19 cellular contexts compared by ENCODE assay signal in the genomic region with DNA sequence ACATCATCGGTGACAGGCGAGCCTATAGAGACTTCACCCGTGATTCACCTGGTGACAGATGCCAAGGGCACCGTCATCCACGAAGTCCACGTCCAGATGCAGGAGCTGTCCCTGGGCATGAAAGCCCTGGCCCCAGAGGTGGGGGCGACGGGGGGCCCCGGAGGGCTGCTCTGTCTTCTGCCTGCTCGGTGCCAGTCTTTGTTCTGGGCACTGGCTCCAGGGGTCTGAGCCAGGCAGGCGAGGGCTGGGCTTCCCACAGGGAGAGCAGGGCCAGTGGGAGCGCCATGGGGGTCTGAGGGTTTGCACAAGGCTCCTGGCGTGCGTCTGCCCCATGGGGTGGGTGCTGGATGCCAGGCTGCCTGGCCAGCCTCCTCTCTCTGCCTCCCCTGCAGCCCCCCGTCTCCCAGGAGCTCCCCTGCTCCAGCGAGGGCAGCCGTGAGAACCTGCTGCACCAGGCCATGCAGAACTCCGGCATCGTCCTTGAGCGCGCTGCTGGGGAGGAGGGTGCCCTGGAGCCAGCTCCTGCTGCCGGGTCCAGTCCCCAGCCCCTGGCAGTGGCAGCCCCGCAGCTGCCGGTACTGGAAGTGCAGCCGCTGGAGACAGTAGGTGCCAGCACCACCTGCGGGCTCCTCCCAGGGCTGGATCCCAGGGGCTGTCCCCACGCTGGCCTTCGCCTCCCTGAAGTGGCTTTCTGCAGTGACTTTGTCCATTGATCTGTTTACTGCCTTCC. TPM values are rescaled to one million over a fixed set of nuclear protein-coding genes. Genes with fewer than 3 reads are reported as not detected.
DNase-seq lines count a peak whose midpoint lies in the region; FAIRE-seq and TF ChIP-seq lines count a peak whose summit lies in the region.
"Had no signal": no experiment of that assay in that cellular context is flagged by ENCODE, and none has a peak within 500 bp of the region (broad histone marks: within the 10 kb centered on the region; RNA-seq: fewer than 3 reads in every experiment).

No MANE protein-coding gene starts in this region.

- TF ChIP-seq CTCF in 22Rv1 (IDR thresholded peaks at IDR 0.05) (no peak), HEK293 (tag by site-specific recombination; IDR thresholded peaks at IDR 0.05) (no peak), kidney (IDR thresholded peaks at IDR 0.05; ENCODE audit: borderline replicate concordance, extremely low read depth, insufficient read depth) (no peak), endothelial cell (IDR thresholded peaks at IDR 0.05; ENCODE audit: unreplicated experiment) (no peak)

- POLR2A ChIA-PET in HEK293 (lab: Yijun Ruan, JAX): interaction anchor here (0.9 to 2.0 kb wide), 4 partner anchors 10 to 78 kb away, joined by 3 to 6 read pairs (median 4); partner anchors contain the start of genes E4F1, ECI1 and TRAF7

- peaks cover 4% of the 10 kb centered on the region; the same call in 1 of the 2 replicates for H3K4me1 ChIP-seq in HEK293 (ENCODE audit: control insufficient read depth, insufficient read depth, low read length)
- peaks cover 0 to 7% of the 10 kb centered on the region in 2 donors for H3K4me1 ChIP-seq in kidney (ENCODE audit: control insufficient read depth in 1 of 2, insufficient read depth in 1 of 2, low read depth in 1 of 2, low read length in 2 of 2)
- H3K4me1 ChIP-seq: A549, BE2C, HAP-1 had no signal

- peaks cover 0 to 76% of the 10 kb centered on the region in 2 experiments; a peak in 1 of 3 replicates for H3K36me3 ChIP-seq in HEK293 (ENCODE audit: control insufficient read depth in 2 of 2, insufficient read depth in 1 of 2, low read length in 2 of 2)
- H3K36me3 ChIP-seq in kidney (ENCODE audit: control insufficient read depth in 1 of 2, insufficient read depth in 2 of 2, low read length in 2 of 2): peaks cover 14 to 32% of the 10 kb centered on the region in 2 donors

- no peaks in the 10 kb centered on the region for H3K9me3 Mint-ChIP-seq in endothelial cell (ENCODE audit: unreplicated experiment)
- H3K9me3 Mint-ChIP-seq: CD8-positive, alpha-beta T cell; HFFc6 had no signal

- no peaks in the 10 kb centered on the region for H3K36me3 Mint-ChIP-seq in endothelial cell (ENCODE audit: low read depth, unreplicated experiment)

- H3K9me3 ChIP-seq in HEK293 (ENCODE audit: control insufficient read depth, insufficient read depth, low read depth, low read length) (no peaks in the 10 kb centered on the region), kidney (ENCODE audit: control insufficient read depth in 1 of 2, low read length in 2 of 2) (no peaks in the 10 kb centered on the region)
- H3K9me3 ChIP-seq: A549, BE2C, Caco-2, HAP-1 had no signal

- no peak overlapping the region for H3K4me3 Mint-ChIP-seq in endothelial cell (ENCODE audit: unreplicated experiment)
- H3K4me3 Mint-ChIP-seq: CD14-positive monocyte; CD8-positive, alpha-beta T cell; HFFc6 had no signal

- H3K9ac ChIP-seq in kidney (ENCODE audit: low read length in 2 of 2): no peak overlapping the region

- no peak overlapping the region for H3K27ac Mint-ChIP-seq in endothelial cell (ENCODE audit: unreplicated experiment)
- H3K27ac Mint-ChIP-seq: CD14-positive monocyte; CD8-positive, alpha-beta T cell; HFFc6 had no signal

- no peaks in the 10 kb centered on the region for H3K4me1 Mint-ChIP-seq in endothelial cell (ENCODE audit: unreplicated experiment)

- H3K27me3 Mint-ChIP-seq in endothelial cell (ENCODE audit: unreplicated experiment): peaks cover 8% of the 10 kb centered on the region

- H3K4me3 ChIP-seq in HEK293 (ENCODE audit: low read depth, low read length): no peak overlapping the region
- H3K4me3 ChIP-seq in kidney (ENCODE audit: low read length in 2 of 2): no peak overlapping the region
- H3K4me3 ChIP-seq: A549, HAP-1 had no signal

- CTCF ChIA-PET in HEK293 (lab: Yijun Ruan, JAX): no interaction called here

- intact Hi-C loops in kidney (cut with DNase I): no loop called here

- 0 out of 2 replicates have a peak overlapping the region, but pooled peaks have one; percentile 5 for H3K27ac ChIP-seq in 22Rv1
- H3K27ac ChIP-seq in HEK293 (ENCODE audit: extremely low read depth, low read depth, low read length): no peak overlapping the region
- no peak overlapping the region for H3K27ac ChIP-seq in kidney (ENCODE audit: low read depth in 2 of 2, low read length in 2 of 2)
- H3K27ac ChIP-seq: A549 had no signal

- DNase-seq in COLO668 (lab: John Stamatoyannopoulos, UW; ENCODE audit: unreplicated experiment): peak; percentile 84
- peak; percentile 73 for DNase-seq in kidney
- DNase-seq in OCI-M1 (lab: John Stamatoyannopoulos, UW): no peak
- no peak for DNase-seq in GDM1 (lab: John Stamatoyannopoulos, UW)
- DNase-seq in endothelial cell (ENCODE audit: low spot score): no peak
- no peak for DNase-seq in DMS 273 treated with DMSO at 0.1 percent for 48 hours (lab: John Stamatoyannopoulos, UW)
- DNase-seq: BE2C; Caco-2; CD8-positive, alpha-beta T cell; GOT3; HFFc6 had no signal

- no peak for FAIRE-seq in kidney (lab: Jason Lieb, UNC)
- FAIRE-seq: A549, GM12891, GM19239, HTR-8/SVneo had no signal

TF ChIP-seq in HEK293, 187 proteins besides CTCF, POLR2A, EP300 and RAD21 (continues in another document):
- no peak for TF ChIP-seq ZSCAN30 (tag by site-specific recombination; IDR thresholded peaks at IDR 0.05)
- TF ChIP-seq ZNF19 (tag by site-specific recombination; IDR thresholded peaks at IDR 0.05; ENCODE audit: low read depth): no peak
- peak; percentile 68; the same call in 1 of the 2 replicates for TF ChIP-seq ZBTB6 (tag by site-specific recombination; IDR thresholded peaks at IDR 0.05)
- TF ChIP-seq ZNF48 (tag by site-specific recombination; IDR thresholded peaks at IDR 0.05): no peak
- TF ChIP-seq GLIS2 (tag by site-specific recombination; IDR thresholded peaks at IDR 0.05): no peak
- TF ChIP-seq ZNF138 (tag by site-specific recombination; IDR thresholded peaks at IDR 0.05; ENCODE audit: borderline replicate concordance): no peak
- TF ChIP-seq TRIM28 (IDR thresholded peaks at IDR 0.05; ENCODE audit: borderline replicate concordance, low read length): no peak
- 0 out of 2 replicates have a peak, but pooled peaks have one; percentile 34 for TF ChIP-seq ZIC2 (tag by site-specific recombination; IDR thresholded peaks at IDR 0.05)
- no peak for TF ChIP-seq SETDB1 (IDR thresholded peaks at IDR 0.05; ENCODE audit: insufficient read length, low read length)
- TF ChIP-seq ZNF23 (tag by site-specific recombination; IDR thresholded peaks at IDR 0.05; ENCODE audit: borderline replicate concordance): no peak
- no peak for TF ChIP-seq ZXDB (tag by site-specific recombination; IDR thresholded peaks at IDR 0.05)
- no peak for TF ChIP-seq ZNF423 (tag by site-specific recombination; IDR thresholded peaks at IDR 0.05)
- TF ChIP-seq ZNF433 (tag by site-specific recombination; IDR thresholded peaks at IDR 0.05; ENCODE audit: low read depth): no peak
- TF ChIP-seq PRDM10 (tag by site-specific recombination; IDR thresholded peaks at IDR 0.05): no peak

RNA-seq across cellular contexts. Expression of gene DNASE1L2, which starts 3.0 kb away (rescaled TPM):
- total RNA-seq in kidney (0.88 TPM), endothelial cell (ENCODE audit: unreplicated experiment) (1.0 TPM)
- 0.88 TPM for polyA plus RNA-seq in kidney (ENCODE audit: insufficient read depth, low read depth, low replicate concordance)
- polyA plus RNA-seq: CD14-positive monocyte had no signal

RNA-seq across cellular contexts. Expression of gene E4F1, which starts 9.8 kb away (rescaled TPM):
- total RNA-seq in kidney: 26.0 TPM
- polyA plus RNA-seq in kidney (ENCODE audit: insufficient read depth, low read depth, low replicate concordance): 13.6 TPM
- 35.9 TPM for total RNA-seq in endothelial cell (ENCODE audit: unreplicated experiment)

RNA-seq across cellular contexts. Expression of gene ECI1, which starts 18.2 kb away (rescaled TPM):
- total RNA-seq in kidney (98.1 TPM), endothelial cell (ENCODE audit: unreplicated experiment) (27.1 TPM)
- polyA plus RNA-seq in kidney (ENCODE audit: insufficient read depth, low read depth, low replicate concordance): 233 TPM

RNA-seq across cellular contexts. Expression of gene PGP, which starts 18.6 kb away (rescaled TPM):
- total RNA-seq in kidney (13.5 TPM), endothelial cell (ENCODE audit: unreplicated experiment) (31.5 TPM)
- 21.2 TPM for polyA plus RNA-seq in kidney (ENCODE audit: insufficient read depth, low read depth, low replicate concordance)

RNA-seq across cellular contexts. Expression of gene BRICD5, which starts 22.5 kb away (rescaled TPM):
- total RNA-seq in kidney (7.2 TPM), endothelial cell (ENCODE audit: unreplicated experiment) (21.1 TPM)
- polyA plus RNA-seq in kidney (ENCODE audit: insufficient read depth, low read depth, low replicate concordance): 8.2 TPM
- polyA plus RNA-seq: CD14-positive monocyte had no signal

Comparison
In these comparisons a context has a peak if more than half of its experiments do, and no peak if none do; other contexts are left out.
1. DNase-seq: peak in COLO668 (single experiment) and kidney (single experiment); none in OCI-M1 (single experiment), GDM1 (single experiment), endothelial cell (single experiment) and DMS 273 treated with DMSO at 0.1 percent for 48 hours (single experiment).